Comparison of ENCODE assay signal across 20 cellular contexts in the genomic region with DNA sequence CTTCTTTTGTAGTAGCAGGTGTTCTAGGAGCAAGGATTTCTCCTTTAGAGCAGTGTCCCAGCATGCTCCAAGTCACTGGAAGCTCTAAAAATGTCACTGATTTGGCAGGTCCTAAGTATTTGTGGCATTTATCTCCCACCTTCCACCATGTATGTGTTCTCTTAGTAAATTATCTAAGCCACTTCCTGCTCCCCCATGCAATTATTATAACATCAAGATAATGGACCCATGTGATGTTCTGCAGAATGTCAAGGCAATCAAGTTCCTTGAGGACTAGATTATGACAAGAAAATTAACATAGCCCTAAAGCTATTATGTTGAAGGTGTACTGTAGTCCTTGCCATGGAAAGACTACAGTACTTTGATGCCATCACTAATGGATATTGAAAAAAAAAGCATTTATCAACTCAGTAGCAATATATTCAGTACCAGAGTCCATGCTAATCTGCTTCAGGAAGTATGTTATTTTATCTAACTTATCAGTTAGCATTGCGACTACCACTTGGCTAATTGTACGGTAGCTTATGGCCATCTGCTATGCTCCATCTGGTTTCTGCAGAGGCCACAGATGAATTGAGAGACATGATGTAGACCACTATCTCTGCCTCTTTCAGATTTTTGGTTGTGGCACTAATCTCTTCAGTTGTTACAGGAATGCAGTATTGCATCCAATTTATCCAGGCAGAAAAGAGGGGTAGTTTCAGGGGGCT. TPM values are rescaled to one million over a fixed set of nuclear protein-coding genes. Genes with fewer than 3 reads are reported as not detected.
DNase-seq lines count a peak whose midpoint lies in the region; ATAC-seq, FAIRE-seq and TF ChIP-seq lines count a peak whose summit lies in the region.
"Had no signal": no experiment of that assay in that cellular context is flagged by ENCODE, and none has a peak within 500 bp of the region (broad histone marks: within the 10 kb centered on the region; RNA-seq: fewer than 3 reads in every experiment).

No MANE protein-coding gene starts in this region.

- no peak overlapping the region for H3K27ac ChIP-seq in Karpas-422 (ENCODE audit: low read length)
- no peak overlapping the region for H3K27ac ChIP-seq in GM23248
- H3K27ac ChIP-seq in neuronal stem cell (replicated peaks; ENCODE audit: low read length), result no peak overlapping the region

- H4K20me1 ChIP-seq in Karpas-422 (ENCODE audit: insufficient read depth, low read depth, low read length) (no peaks in the 10 kb centered on the region), GM23248 (ENCODE audit: insufficient read depth) (no peaks in the 10 kb centered on the region)

- CTCF ChIA-PET in HEK293T (lab: Yijun Ruan, JAX), result no interaction called here

- WGBS in GM23248 (ENCODE audit: low coverage in 1 of 2, low lambda C conversion rate in 2 of 2, missing lambda C conversion rate in 2 of 2), 2 experiments, result 89 to 98% methylated on average over 2 of the region's 2 CpGs
- WGBS in neuronal stem cell (ENCODE audit: extremely low coverage in 2 of 2, insufficient read length in 2 of 2, insufficient replicate concordance in 1 of 2), 2 donors, result no CpG with 5 or more reads among the region's 2 CpGs

- no peaks in the 10 kb centered on the region; the same call in 1 of the 2 replicates for H3K27me3 ChIP-seq in Karpas-422 (ENCODE audit: low read length)
- no peaks in the 10 kb centered on the region for H3K27me3 ChIP-seq in bronchial epithelial cell (ENCODE audit: control insufficient read depth, insufficient read depth, low read length)
- H3K27me3 ChIP-seq in GM23248 (replicated peaks; ENCODE audit: insufficient read depth), result no peaks in the 10 kb centered on the region
- no peaks in the 10 kb centered on the region for H3K27me3 ChIP-seq in neuronal stem cell (ENCODE audit: control insufficient read depth in 3 of 3, insufficient read depth in 3 of 3, low read depth in 1 of 3, low read length in 3 of 3)
- H3K27me3 ChIP-seq: BE2C had no signal

- POLR2A ChIA-PET in HEK293T (lab: Yijun Ruan, JAX), result no interaction called here

- H3K4ac ChIP-seq in neuronal stem cell (ENCODE audit: low read length), result no peak overlapping the region

- H3K4me3 ChIP-seq in Karpas-422 (ENCODE audit: low read length) (no peak overlapping the region), bronchial epithelial cell (ENCODE audit: low read depth, low read length) (no peak overlapping the region), GM23248 (no peak overlapping the region), neuronal stem cell (ENCODE audit: low read length in 2 of 2) (no peak overlapping the region)

- no peak overlapping the region for H2BK5ac ChIP-seq in neuronal stem cell (ENCODE audit: low read length)

- no peak overlapping the region for H2BK15ac ChIP-seq in neuronal stem cell (ENCODE audit: low read length)

- H3K79me2 ChIP-seq in Karpas-422 (ENCODE audit: low read length) (no peaks in the 10 kb centered on the region), GM23248 (ENCODE audit: insufficient read depth) (no peaks in the 10 kb centered on the region)

- no peak overlapping the region for H4K8ac ChIP-seq in neuronal stem cell (ENCODE audit: low read depth, low read length)

- TF ChIP-seq CTCF in bronchial epithelial cell (IDR thresholded peaks at IDR 0.05; ENCODE audit: insufficient read depth, low read length, severe bottlenecking), result no peak

- no peak overlapping the region for H3K23ac ChIP-seq in neuronal stem cell (ENCODE audit: low read depth, low read length, poor library complexity)

- H3K9ac ChIP-seq in Karpas-422 (ENCODE audit: low read length), result no peak overlapping the region
- H3K9ac ChIP-seq in GM23248, result no peak overlapping the region
- no peak overlapping the region for H3K9ac ChIP-seq in neuronal stem cell (ENCODE audit: low read depth, low read length, poor library complexity)

- no peak overlapping the region for H2BK12ac ChIP-seq in neuronal stem cell (ENCODE audit: low read length)

- H2AFZ ChIP-seq in Karpas-422 (ENCODE audit: low read length) (no peak overlapping the region), GM23248 (no peak overlapping the region), neuronal stem cell (ENCODE audit: low read length) (no peak overlapping the region)

- no peaks in the 10 kb centered on the region for H3K79me1 ChIP-seq in neuronal stem cell (ENCODE audit: low read depth, low read length)

- H3K18ac ChIP-seq in neuronal stem cell (ENCODE audit: low read length), result no peak overlapping the region

- H3K14ac ChIP-seq in neuronal stem cell (ENCODE audit: low read length), result no peak overlapping the region

- H3K9me3 ChIP-seq in Karpas-422 (ENCODE audit: low read length), result no peaks in the 10 kb centered on the region; the same call in 1 of the 2 replicates
- H3K9me3 ChIP-seq in GM23248 (ENCODE audit: low read depth), result no peaks in the 10 kb centered on the region
- peaks cover 8 to 11% of the 10 kb centered on the region in 2 donors for H3K9me3 ChIP-seq in neuronal stem cell (replicated peaks in 1 of 2; ENCODE audit: control insufficient read depth in 2 of 2, insufficient read depth in 1 of 2, low read depth in 1 of 2, low read length in 2 of 2)
- H3K9me3 ChIP-seq: BE2C had no signal

- H2AK5ac ChIP-seq in neuronal stem cell (ENCODE audit: low read depth, low read length), result no peak overlapping the region

- no peak overlapping the region for H3K4me2 ChIP-seq in Karpas-422 (ENCODE audit: low read depth, low read length, poor library complexity, severe bottlenecking)
- H3K4me2 ChIP-seq in GM23248 (ENCODE audit: unreplicated experiment), result no peak overlapping the region
- H3K4me2 ChIP-seq in neuronal stem cell (ENCODE audit: insufficient read depth, low read length, poor library complexity, severe bottlenecking), result no peak overlapping the region

- H3K36me3 ChIP-seq in Karpas-422 (ENCODE audit: insufficient read depth, low read length), result no peaks in the 10 kb centered on the region
- no peaks in the 10 kb centered on the region for H3K36me3 ChIP-seq in bronchial epithelial cell (ENCODE audit: control insufficient read depth, insufficient read depth, low read length)
- no peaks in the 10 kb centered on the region for H3K36me3 ChIP-seq in GM23248 (ENCODE audit: low read depth)
- H3K36me3 ChIP-seq in neuronal stem cell (replicated peaks in 1 of 2; ENCODE audit: control insufficient read depth in 2 of 2, insufficient read depth in 2 of 2, low read length in 2 of 2), result no peaks in the 10 kb centered on the region
- H3K36me3 ChIP-seq: BE2C had no signal

- H3F3A ChIP-seq in GM23248 (ENCODE audit: insufficient read depth), result 0 out of 2 replicates have a peak, but pooled peaks cover 12% of the 10 kb centered on the region

- ATAC-seq in GM18502 (IDR thresholded peaks at IDR 0.05; ENCODE audit: poor library complexity, unreplicated experiment), result no peak

- H2BK120ac ChIP-seq in neuronal stem cell (ENCODE audit: low read depth, low read length), result no peak overlapping the region

- H4K91ac ChIP-seq in neuronal stem cell (ENCODE audit: low read depth, low read length, poor library complexity), result no peak overlapping the region

- in situ Hi-C loops in GM23248 (cut with MboI), result no loop called here

- H3K9me2 ChIP-seq in Karpas-422 (replicated peaks; ENCODE audit: insufficient read depth, low read length) (no peaks in the 10 kb centered on the region), GM23248 (ENCODE audit: insufficient read depth) (no peaks in the 10 kb centered on the region)

- H3K4me1 ChIP-seq in Karpas-422 (ENCODE audit: low read length) (no peaks in the 10 kb centered on the region), GM23248 (ENCODE audit: insufficient read depth) (peaks cover 17% of the 10 kb centered on the region), neuronal stem cell (ENCODE audit: control insufficient read depth in 2 of 2, insufficient read depth in 1 of 2, low read depth in 1 of 2, low read length in 2 of 2) (peaks cover 0 to 7% of the 10 kb centered on the region in 2 donors)
- H3K4me1 ChIP-seq: BE2C had no signal

- DNase-seq in Karpas-422, result peak; percentile 25
- peak; percentile 24 to 74 for DNase-seq in NCI-H524 (lab: John Stamatoyannopoulos, UW)
- no peak for DNase-seq in bronchial epithelial cell (ENCODE audit: low read depth)
- no peak for DNase-seq in GM23248
- no peak for DNase-seq in HEK293T (ENCODE audit: extremely low spot score)
- DNase-seq in neuronal stem cell (ENCODE audit: low spot score), result no peak
- DNase-seq: ACHN; BE2C; C1 segment of cervical spinal cord; CD4-positive, CD25-positive, alpha-beta regulatory T cell; CD8-positive, alpha-beta memory T cell; COR-L47; DMS153; DMS79; GDM1; H9 had no signal

- peak; percentile 28 for FAIRE-seq in bronchial epithelial cell (lab: Jason Lieb, UNC)
- FAIRE-seq: A204.1, GM12892, H1 had no signal

TF ChIP-seq in HEK293T, 16 proteins besides CTCF, POLR2A, EP300 and RAD21:
- TF ChIP-seq FOXM1 (IDR thresholded peaks at IDR 0.05; ENCODE audit: borderline replicate concordance), result no peak
- TF ChIP-seq SUZ12 (IDR thresholded peaks at IDR 0.05), result no peak
- TF ChIP-seq BHLHE40 (IDR thresholded peaks at IDR 0.05; ENCODE audit: borderline replicate concordance), result no peak
- TF ChIP-seq HDGF (IDR thresholded peaks at IDR 0.05; ENCODE audit: borderline replicate concordance), result no peak
- no peak for TF ChIP-seq LEF1 (IDR thresholded peaks at IDR 0.05; ENCODE audit: borderline replicate concordance)
- TF ChIP-seq SP1 (IDR thresholded peaks at IDR 0.05), result no peak
- no peak for TF ChIP-seq ARNT (IDR thresholded peaks at IDR 0.05)
- TF ChIP-seq ZNF384 (IDR thresholded peaks at IDR 0.05), result no peak
- TF ChIP-seq, protein P1, sequence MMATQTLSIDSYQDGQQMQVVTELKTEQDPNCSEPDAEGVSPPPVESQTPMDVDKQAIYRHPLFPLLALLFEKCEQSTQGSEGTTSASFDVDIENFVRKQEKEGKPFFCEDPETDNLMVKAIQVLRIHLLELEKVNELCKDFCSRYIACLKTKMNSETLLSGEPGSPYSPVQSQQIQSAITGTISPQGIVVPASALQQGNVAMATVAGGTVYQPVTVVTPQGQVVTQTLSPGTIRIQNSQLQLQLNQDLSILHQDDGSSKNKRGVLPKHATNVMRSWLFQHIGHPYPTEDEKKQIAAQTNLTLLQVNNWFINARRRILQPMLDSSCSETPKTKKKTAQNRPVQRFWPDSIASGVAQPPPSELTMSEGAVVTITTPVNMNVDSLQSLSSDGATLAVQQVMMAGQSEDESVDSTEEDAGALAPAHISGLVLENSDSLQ (IDR thresholded peaks at IDR 0.05), result no peak
- TF ChIP-seq FOXA1 (IDR thresholded peaks at IDR 0.05), result no peak
- no peak for TF ChIP-seq ELF4 (IDR thresholded peaks at IDR 0.05)
- no peak for TF ChIP-seq TARDBP (IDR thresholded peaks at IDR 0.05)
- TF ChIP-seq NFRKB (IDR thresholded peaks at IDR 0.05), result no peak
- no peak for TF ChIP-seq CTBP1 (IDR thresholded peaks at IDR 0.05; ENCODE audit: borderline replicate concordance)
- TF ChIP-seq L3MBTL2 (conservative IDR thresholded peaks at IDR 0.05), result no peak
- TF ChIP-seq FOXK2 (IDR thresholded peaks at IDR 0.05), result no peak

RNA-seq across cellular contexts. Expression of a gene that starts 56.7 kb away (rescaled TPM):
- total RNA-seq in Karpas-422 (2014; rRNA removed; shearing (Covaris generic); ENCODE audit: low replicate concordance), result 0.34 TPM in 1 of 2 replicates, not detected in the other
- 7.1 and 10.0 TPM in 2 replicates for total RNA-seq in bronchial epithelial cell
- 2.6 and 3.8 TPM in 2 replicates for total RNA-seq in GM23248 (2014; rRNA removed; shearing (Covaris generic))
- 1.5 and 1.6 TPM in 2 replicates for polyA plus RNA-seq in GM23248 (2016; fragmentation: Nextera tagmentation; extraction: Ambion mirVana)
- polyA plus RNA-seq in neuronal stem cell (2013, experiment 1 of 2), result 0.42 TPM
- 0.47 TPM for polyA plus RNA-seq in neuronal stem cell (2013, experiment 2 of 2)
- total RNA-seq: CD4-positive, CD25-positive, alpha-beta regulatory T cell; CD8-positive, alpha-beta memory T cell had no signal
- polyA plus RNA-seq: CD4-positive, CD25-positive, alpha-beta regulatory T cell; CD8-positive, alpha-beta memory T cell had no signal

Comparison
In these comparisons a context has a peak if more than half of its experiments do, and no peak if none do; other contexts are left out.
1. DNase-seq: peak in Karpas-422 (single experiment) and NCI-H524 (2 of 2); none in bronchial epithelial cell (single experiment), GM23248 (single experiment), HEK293T (single experiment) and neuronal stem cell (single experiment).